Comparison of ENCODE assay signal across 1 cellular context in genomic region chr2:134391751-134392160, GRCh38.
TF ChIP-seq lines count a peak whose summit lies in the region.

No MANE protein-coding gene starts in this region.

TF ChIP-seq in GM12878, 131 proteins besides CTCF, POLR2A, EP300 and RAD21 (continued from another document):
- TF ChIP-seq BCLAF1 (IDR thresholded peaks at IDR 0.05): no peak
- no peak for TF ChIP-seq IRF3 (IDR thresholded peaks at IDR 0.05)
